Comparison of ENCODE assay signal across 1 cellular context in genomic region chr21:31609081-31609480, GRCh38.
TF ChIP-seq lines count a peak whose summit lies in the region.

No MANE protein-coding gene starts in this region.

TF ChIP-seq in H1, 55 proteins besides CTCF, POLR2A, EP300 and RAD21:
- TF ChIP-seq ATF3 (IDR thresholded peaks at IDR 0.05; ENCODE audit: insufficient read depth, low read depth, low read length), result no peak
- TF ChIP-seq NANOG (IDR thresholded peaks at IDR 0.05; ENCODE audit: insufficient read depth, low read depth, low read length, poor library complexity, severe bottlenecking), result no peak
- TF ChIP-seq HDAC6 (IDR thresholded peaks at IDR 0.05; ENCODE audit: low read depth, low read length), result no peak
- TF ChIP-seq, protein P1, sequence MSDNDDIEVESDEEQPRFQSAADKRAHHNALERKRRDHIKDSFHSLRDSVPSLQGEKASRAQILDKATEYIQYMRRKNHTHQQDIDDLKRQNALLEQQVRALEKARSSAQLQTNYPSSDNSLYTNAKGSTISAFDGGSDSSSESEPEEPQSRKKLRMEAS (IDR thresholded peaks at IDR 0.05), result no peak
- no peak for TF ChIP-seq EGR1 (IDR thresholded peaks at IDR 0.05; ENCODE audit: borderline replicate concordance, low read depth, low read length)
- no peak for TF ChIP-seq SP4 (IDR thresholded peaks at IDR 0.05; ENCODE audit: low read length)
- no peak for TF ChIP-seq CBX5 (IDR thresholded peaks at IDR 0.05; ENCODE audit: low read depth, low read length)
- no peak for TF ChIP-seq ZNF274 (IDR thresholded peaks at IDR 0.05; ENCODE audit: borderline replicate concordance, extremely low read depth, low read length)
- no peak for TF ChIP-seq POU5F1 (IDR thresholded peaks at IDR 0.05; ENCODE audit: low read depth, low read length)
